ENCODE assay signal across 11 cellular contexts in the genomic region with DNA sequence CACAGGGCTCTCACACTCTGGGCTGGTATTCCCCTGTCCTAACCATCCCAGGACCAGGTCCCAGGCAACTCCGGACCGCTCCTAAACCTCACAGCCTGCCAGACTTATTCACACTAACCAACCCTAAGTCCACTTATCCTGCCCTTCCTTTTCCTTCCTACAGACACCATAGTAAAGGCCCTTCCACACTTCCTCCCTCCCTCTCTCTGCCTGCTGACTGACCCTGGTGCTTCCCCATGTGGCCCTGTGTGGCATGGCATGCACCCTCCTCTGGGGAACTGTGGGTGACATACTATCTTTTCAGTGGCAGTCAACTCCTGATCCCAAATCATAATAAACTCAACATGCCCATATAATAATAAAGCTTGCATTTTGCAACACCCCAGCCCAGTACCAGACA.
DNase-seq lines count a peak whose midpoint lies in the region; ATAC-seq and TF ChIP-seq lines count a peak whose summit lies in the region.
"Had no signal": no experiment of that assay in that cellular context is flagged by ENCODE, and none has a peak within 500 bp of the region (broad histone marks: within the 10 kb centered on the region; RNA-seq: fewer than 3 reads in every experiment).

No MANE protein-coding gene starts in this region.

- no peak overlapping the region for H3K4me3 ChIP-seq in NB4 (ENCODE audit: low read depth, low read length)
- H3K4me3 ChIP-seq: esophagus squamous epithelium had no signal

- peak; percentile 27 for TF ChIP-seq CTCF in GM10266 (IDR thresholded peaks at IDR 0.05; ENCODE audit: control insufficient read depth, insufficient read depth, low read depth, missing control alignments)
- peak; percentile 52 for TF ChIP-seq CTCF in NB4 (IDR thresholded peaks at IDR 0.05; ENCODE audit: low read depth, low read length)

- DNase-seq in GM10266 (ENCODE audit: extremely low spot score) (no peak), NB4 (ENCODE audit: low read depth) (peak; percentile 39), iPS-NIHi7 (ENCODE audit: extremely low spot score) (peak; percentile 37), NOMO-1 treated with dmso at 0.1 percent for 144 hours (lab: John Stamatoyannopoulos, UW; ENCODE audit: unreplicated experiment) (no peak), cortex of kidney (lab: John Stamatoyannopoulos, UW) (no peak)
- no peak for DNase-seq in activated T-cell treated with anti-CD3 and anti-CD28 coated beads, Interleukin-2, amount 50 U/mL, for 48 hours
- DNase-seq: activated naive CD4-positive, alpha-beta T cell treated with anti-CD3 and anti-CD28 coated beads, Interleukin-2, amount 50 U/mL, for 16 hours; esophagus squamous epithelium; NCI-H446 treated with DMSO at 0.1 percent for 48 hours had no signal

- ATAC-seq in GM21576 (IDR thresholded peaks at IDR 0.05; ENCODE audit: unreplicated experiment) (peak; percentile 63), HG02870 (IDR thresholded peaks at IDR 0.05; ENCODE audit: unreplicated experiment) (no peak)

- TF ChIP-seq POLR2A in NB4 (IDR thresholded peaks at IDR 0.05; ENCODE audit: extremely low read depth, insufficient read length) = no peak

Comparison
In these comparisons a context has a peak if more than half of its experiments do, and no peak if none do; other contexts are left out.
1. DNase-seq: peak in NB4 (single experiment) and iPS-NIHi7 (single experiment); none in GM10266 (single experiment), NOMO-1 treated with dmso at 0.1 percent for 144 hours (single experiment), cortex of kidney (single experiment) and activated T-cell treated with anti-CD3 and anti-CD28 coated beads, Interleukin-2, amount 50 U/mL, for 48 hours (0 of 2).